In the genomic region with DNA sequence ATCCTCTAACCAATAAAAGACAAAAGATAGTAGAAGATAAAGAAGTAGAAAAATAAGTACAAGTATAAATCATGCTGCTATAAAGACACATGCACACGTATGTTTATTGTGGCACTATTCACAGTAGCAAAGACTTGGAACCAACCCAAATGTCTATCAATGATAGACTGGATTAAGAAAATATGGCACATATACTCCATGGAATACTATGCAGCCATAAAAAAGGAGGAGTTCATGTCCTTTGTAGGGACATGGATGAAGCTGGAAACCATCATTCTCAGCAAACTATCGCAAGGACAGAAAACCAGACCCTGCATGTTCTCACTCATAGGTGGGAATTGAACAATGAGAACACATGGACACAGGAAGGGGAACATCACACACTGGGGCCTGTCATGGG, we compare ENCODE assay signal across 1 cellular context. TPM values are rescaled to one million over a fixed set of nuclear protein-coding genes. Genes with fewer than 3 reads are reported as not detected.
"Had no signal": no experiment of that assay in that cellular context is flagged by ENCODE, and none has a peak within 500 bp of the region (broad histone marks: within the 10 kb centered on the region; RNA-seq: fewer than 3 reads in every experiment).

No MANE protein-coding gene starts in this region.

RNA-seq across cellular contexts. Expression of a gene that starts 45.2 kb away (rescaled TPM):
- total RNA-seq: activated B cell treated with CpG ODN at 0.5 μM for 24 hours had no signal
